In the genomic region with DNA sequence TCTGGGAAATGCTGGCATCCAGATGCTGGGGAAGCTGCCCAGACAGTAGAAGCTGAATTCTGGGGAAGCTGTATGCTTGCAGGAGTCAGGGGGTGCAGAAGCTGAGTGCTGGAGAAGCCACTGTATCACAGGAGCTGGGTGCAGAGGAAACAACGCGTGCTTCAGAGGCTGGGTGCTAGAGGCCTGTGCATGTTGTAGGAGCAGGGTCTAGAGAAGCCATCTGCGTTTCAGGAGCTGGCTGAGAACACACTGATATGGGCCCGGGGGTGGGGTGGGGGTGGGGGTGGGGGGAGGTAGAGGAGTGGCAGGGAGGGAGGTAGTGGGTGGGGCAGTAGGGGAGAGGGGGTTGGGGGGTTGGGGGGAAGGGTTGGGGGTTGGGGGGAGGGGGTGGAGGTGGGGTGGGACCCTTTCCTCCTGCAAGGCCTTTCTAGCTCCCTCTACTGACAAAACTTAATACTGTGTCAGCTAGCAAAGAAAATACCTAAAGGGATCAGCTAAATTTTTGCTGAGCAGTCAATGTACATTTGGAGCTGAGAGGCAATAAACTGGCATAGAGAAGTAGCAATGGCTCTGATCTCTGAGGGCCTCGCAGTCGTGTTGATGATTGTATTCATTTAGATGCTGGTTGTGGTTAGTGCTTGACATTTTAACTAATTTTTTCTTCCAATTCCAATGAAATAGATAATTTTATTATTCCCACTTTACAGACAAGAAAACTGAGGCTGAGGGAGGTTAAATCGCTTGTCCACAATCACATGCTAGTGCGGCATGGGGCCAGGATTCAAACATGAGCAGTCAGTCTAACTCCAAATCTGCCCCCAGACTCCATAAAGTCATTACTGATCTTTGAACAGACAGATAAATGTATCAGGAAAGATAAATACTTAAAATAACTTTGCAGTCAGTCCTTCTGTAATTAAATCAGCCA, we compare ENCODE assay signal across 18 cellular contexts.
A peak's percentile ranks its signal among the peaks of the same experiment; 100 is the strongest.
DNase-seq lines count a peak whose midpoint lies in the region; ATAC-seq and TF ChIP-seq lines count a peak whose summit lies in the region.
"Had no signal": no experiment of that assay in that cellular context is flagged by ENCODE, and none has a peak within 500 bp of the region (broad histone marks: within the 10 kb centered on the region; RNA-seq: fewer than 3 reads in every experiment).

No MANE protein-coding gene starts in this region.

- ATAC-seq in stimulated activated naive CD8-positive, alpha-beta T cell treated with anti-CD3 and anti-CD28 coated beads, Interleukin-15, amount 100 ng/mL, for 72 hours = peak; percentile 20
- no peak for ATAC-seq in stimulated activated naive CD8-positive, alpha-beta T cell treated with anti-CD3 and anti-CD28 coated beads, Interleukin-15, Interleukin-2, amounts not matched to agents 100 U/mL and 50 U/mL, for 24 hours
- ATAC-seq: activated T-cell treated with anti-CD3 and anti-CD28 coated beads, Interleukin-2, amount 50 U/mL, for 72 hours had no signal

- no peaks in the 10 kb centered on the region for H3K36me3 ChIP-seq in HAP-1 (replicated peaks)
- H3K36me3 ChIP-seq: right atrium auricular region had no signal

- H3K4me1 ChIP-seq in HAP-1 = no peaks in the 10 kb centered on the region
- H3K4me1 ChIP-seq: right atrium auricular region had no signal

- no peak for DNase-seq in stimulated activated naive CD8-positive, alpha-beta T cell treated with anti-CD3 and anti-CD28 coated beads, Interleukin-15, amount 100 ng/mL, for 72 hours
- no peak for DNase-seq in stimulated activated naive CD8-positive, alpha-beta T cell treated with anti-CD3 and anti-CD28 coated beads, Interleukin-15, Interleukin-2, amounts not matched to agents 100 U/mL and 50 U/mL, for 24 hours
- DNase-seq in RPMI8226 (peak; percentile 27), fibroblast of villous mesenchyme (ENCODE audit: low read depth) (no peak), RKO (ENCODE audit: low spot score) (no peak), ecto neural progenitor cell (ENCODE audit: low spot score) (no peak), T-helper 9 cell (no peak), HAP-1 (ENCODE audit: low spot score in 2 of 2) (no peak)
- DNase-seq: activated CD4-positive, alpha-beta memory T cell treated with anti-CD3 and anti-CD28 coated beads, Interleukin-2, amount 10 ng/mL, durations not matched to agents 7 days and 5 days; activated naive CD8-positive, alpha-beta T cell treated with anti-CD3 and anti-CD28 coated beads for 36 hours; activated T-cell treated with anti-CD3 and anti-CD28 coated beads, Interleukin-2, amount 50 U/mL, for 72 hours; NCI-H1048; substantia nigra had no signal

- no peaks in the 10 kb centered on the region for H3K27me3 Mint-ChIP-seq in stimulated activated naive CD8-positive, alpha-beta T cell treated with anti-CD3 and anti-CD28 coated beads, Interleukin-15, amount 100 ng/mL, for 72 hours
- H3K27me3 Mint-ChIP-seq: activated CD4-positive, alpha-beta memory T cell treated with anti-CD3 and anti-CD28 coated beads, Interleukin-2, amount 10 ng/mL, durations not matched to agents 7 days and 5 days; activated naive CD8-positive, alpha-beta T cell treated with anti-CD3 and anti-CD28 coated beads for 36 hours; brain had no signal

- in situ Hi-C loops in HAP-1 (cut with MboI; ENCODE audit: low sequenced_read_pairs) = no loop called here

- peaks cover 10% of the 10 kb centered on the region for H3K4me1 Mint-ChIP-seq in stimulated activated naive CD8-positive, alpha-beta T cell treated with anti-CD3 and anti-CD28 coated beads, Interleukin-15, amount 100 ng/mL, for 72 hours

- H3K4me3 ChIP-seq in fibroblast of villous mesenchyme (ENCODE audit: low read depth, low read length) (no peak overlapping the region), HAP-1 (no peak overlapping the region)
- H3K4me3 ChIP-seq: hepatocyte, right atrium auricular region, SK-N-MC had no signal

- peak; percentile 11 for TF ChIP-seq CTCF in fibroblast of villous mesenchyme (IDR thresholded peaks at IDR 0.05; ENCODE audit: insufficient read depth, low read depth, low read length)

- no peak overlapping the region for H3K27ac Mint-ChIP-seq in stimulated activated naive CD8-positive, alpha-beta T cell treated with anti-CD3 and anti-CD28 coated beads, Interleukin-15, amount 100 ng/mL, for 72 hours
- H3K27ac Mint-ChIP-seq: activated CD4-positive, alpha-beta memory T cell treated with anti-CD3 and anti-CD28 coated beads, Interleukin-2, amount 10 ng/mL, durations not matched to agents 7 days and 5 days; activated naive CD8-positive, alpha-beta T cell treated with anti-CD3 and anti-CD28 coated beads for 36 hours; activated T-cell treated with anti-CD3 and anti-CD28 coated beads, Interleukin-2, amount 50 U/mL, for 72 hours had no signal

- no peaks in the 10 kb centered on the region for H3K27me3 ChIP-seq in HAP-1 (ENCODE audit: low read depth)
- H3K27me3 ChIP-seq: hepatocyte, right atrium auricular region had no signal

- H3K9me3 Mint-ChIP-seq in stimulated activated naive CD8-positive, alpha-beta T cell treated with anti-CD3 and anti-CD28 coated beads, Interleukin-15, amount 100 ng/mL, for 72 hours = no peaks in the 10 kb centered on the region
- H3K9me3 Mint-ChIP-seq: activated CD4-positive, alpha-beta memory T cell treated with anti-CD3 and anti-CD28 coated beads, Interleukin-2, amount 10 ng/mL, durations not matched to agents 7 days and 5 days; activated naive CD8-positive, alpha-beta T cell treated with anti-CD3 and anti-CD28 coated beads for 36 hours; activated T-cell treated with anti-CD3 and anti-CD28 coated beads, Interleukin-2, amount 50 U/mL, for 72 hours; brain; neural crest cell had no signal

- H3K9me3 ChIP-seq in HAP-1 = no peaks in the 10 kb centered on the region
- H3K9me3 ChIP-seq: right atrium auricular region had no signal

- no peak overlapping the region for H3K4me3 Mint-ChIP-seq in stimulated activated naive CD8-positive, alpha-beta T cell treated with anti-CD3 and anti-CD28 coated beads, Interleukin-15, amount 100 ng/mL, for 72 hours
- H3K4me3 Mint-ChIP-seq: activated CD4-positive, alpha-beta memory T cell treated with anti-CD3 and anti-CD28 coated beads, Interleukin-2, amount 10 ng/mL, durations not matched to agents 7 days and 5 days; activated naive CD8-positive, alpha-beta T cell treated with anti-CD3 and anti-CD28 coated beads for 36 hours; activated T-cell treated with anti-CD3 and anti-CD28 coated beads, Interleukin-2, amount 50 U/mL, for 72 hours; brain; neural crest cell had no signal
